In the genomic region with DNA sequence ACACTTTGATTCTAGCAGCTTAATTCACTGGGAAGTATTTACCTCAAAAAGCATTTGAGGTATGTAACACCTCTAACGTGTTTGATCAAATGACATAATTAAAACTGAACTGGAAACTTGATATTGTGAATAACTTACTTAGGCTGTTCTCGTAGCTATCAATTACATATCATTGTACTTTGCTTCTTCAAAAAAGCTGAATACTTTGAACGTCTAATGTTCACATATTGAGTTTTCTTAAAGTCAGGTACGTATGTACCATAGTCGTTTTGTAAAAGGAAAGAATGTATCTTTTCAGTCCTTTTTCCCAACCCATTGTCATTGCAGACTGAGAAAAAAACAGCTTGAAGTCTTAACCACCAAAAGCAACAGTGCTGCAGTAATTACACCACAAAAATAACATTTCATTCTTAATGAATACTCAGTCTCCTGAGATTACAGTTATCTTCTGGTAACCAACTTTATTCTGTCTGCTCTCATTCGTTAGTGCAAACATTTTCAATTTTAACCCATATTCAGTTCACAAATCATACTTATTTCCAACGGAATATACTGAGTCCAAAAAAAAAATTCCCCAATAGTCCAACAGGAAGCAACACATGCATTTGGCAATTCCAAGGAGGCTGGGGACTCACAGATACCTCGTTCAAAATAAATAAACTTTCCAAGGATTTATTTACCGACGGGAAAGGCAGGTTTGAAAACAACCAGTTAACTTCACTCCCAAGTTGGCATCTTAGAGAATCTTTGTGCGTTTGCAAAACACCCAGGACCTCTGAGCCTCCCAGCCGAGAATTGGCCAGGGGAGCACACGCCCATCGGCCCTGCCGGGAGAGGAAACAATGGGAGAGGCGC, we compare ENCODE assay signal across 1 cellular context.
TF ChIP-seq lines count a peak whose summit lies in the region.

No MANE protein-coding gene starts in this region.

TF ChIP-seq in GM23338, 12 proteins besides CTCF, POLR2A, EP300 and RAD21 (continued from another document):
- TF ChIP-seq, protein P1, sequence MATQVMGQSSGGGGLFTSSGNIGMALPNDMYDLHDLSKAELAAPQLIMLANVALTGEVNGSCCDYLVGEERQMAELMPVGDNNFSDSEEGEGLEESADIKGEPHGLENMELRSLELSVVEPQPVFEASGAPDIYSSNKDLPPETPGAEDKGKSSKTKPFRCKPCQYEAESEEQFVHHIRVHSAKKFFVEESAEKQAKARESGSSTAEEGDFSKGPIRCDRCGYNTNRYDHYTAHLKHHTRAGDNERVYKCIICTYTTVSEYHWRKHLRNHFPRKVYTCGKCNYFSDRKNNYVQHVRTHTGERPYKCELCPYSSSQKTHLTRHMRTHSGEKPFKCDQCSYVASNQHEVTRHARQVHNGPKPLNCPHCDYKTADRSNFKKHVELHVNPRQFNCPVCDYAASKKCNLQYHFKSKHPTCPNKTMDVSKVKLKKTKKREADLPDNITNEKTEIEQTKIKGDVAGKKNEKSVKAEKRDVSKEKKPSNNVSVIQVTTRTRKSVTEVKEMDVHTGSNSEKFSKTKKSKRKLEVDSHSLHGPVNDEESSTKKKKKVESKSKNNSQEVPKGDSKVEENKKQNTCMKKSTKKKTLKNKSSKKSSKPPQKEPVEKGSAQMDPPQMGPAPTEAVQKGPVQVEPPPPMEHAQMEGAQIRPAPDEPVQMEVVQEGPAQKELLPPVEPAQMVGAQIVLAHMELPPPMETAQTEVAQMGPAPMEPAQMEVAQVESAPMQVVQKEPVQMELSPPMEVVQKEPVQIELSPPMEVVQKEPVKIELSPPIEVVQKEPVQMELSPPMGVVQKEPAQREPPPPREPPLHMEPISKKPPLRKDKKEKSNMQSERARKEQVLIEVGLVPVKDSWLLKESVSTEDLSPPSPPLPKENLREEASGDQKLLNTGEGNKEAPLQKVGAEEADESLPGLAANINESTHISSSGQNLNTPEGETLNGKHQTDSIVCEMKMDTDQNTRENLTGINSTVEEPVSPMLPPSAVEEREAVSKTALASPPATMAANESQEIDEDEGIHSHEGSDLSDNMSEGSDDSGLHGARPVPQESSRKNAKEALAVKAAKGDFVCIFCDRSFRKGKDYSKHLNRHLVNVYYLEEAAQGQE (IDR thresholded peaks at IDR 0.05; ENCODE audit: unreplicated experiment): no peak
- TF ChIP-seq STAT1 (IDR thresholded peaks at IDR 0.05; ENCODE audit: unreplicated experiment): no peak
- TF ChIP-seq ZNF114 (CRISPR knock-in tag; IDR thresholded peaks at IDR 0.05): no peak
- TF ChIP-seq, protein P2, sequence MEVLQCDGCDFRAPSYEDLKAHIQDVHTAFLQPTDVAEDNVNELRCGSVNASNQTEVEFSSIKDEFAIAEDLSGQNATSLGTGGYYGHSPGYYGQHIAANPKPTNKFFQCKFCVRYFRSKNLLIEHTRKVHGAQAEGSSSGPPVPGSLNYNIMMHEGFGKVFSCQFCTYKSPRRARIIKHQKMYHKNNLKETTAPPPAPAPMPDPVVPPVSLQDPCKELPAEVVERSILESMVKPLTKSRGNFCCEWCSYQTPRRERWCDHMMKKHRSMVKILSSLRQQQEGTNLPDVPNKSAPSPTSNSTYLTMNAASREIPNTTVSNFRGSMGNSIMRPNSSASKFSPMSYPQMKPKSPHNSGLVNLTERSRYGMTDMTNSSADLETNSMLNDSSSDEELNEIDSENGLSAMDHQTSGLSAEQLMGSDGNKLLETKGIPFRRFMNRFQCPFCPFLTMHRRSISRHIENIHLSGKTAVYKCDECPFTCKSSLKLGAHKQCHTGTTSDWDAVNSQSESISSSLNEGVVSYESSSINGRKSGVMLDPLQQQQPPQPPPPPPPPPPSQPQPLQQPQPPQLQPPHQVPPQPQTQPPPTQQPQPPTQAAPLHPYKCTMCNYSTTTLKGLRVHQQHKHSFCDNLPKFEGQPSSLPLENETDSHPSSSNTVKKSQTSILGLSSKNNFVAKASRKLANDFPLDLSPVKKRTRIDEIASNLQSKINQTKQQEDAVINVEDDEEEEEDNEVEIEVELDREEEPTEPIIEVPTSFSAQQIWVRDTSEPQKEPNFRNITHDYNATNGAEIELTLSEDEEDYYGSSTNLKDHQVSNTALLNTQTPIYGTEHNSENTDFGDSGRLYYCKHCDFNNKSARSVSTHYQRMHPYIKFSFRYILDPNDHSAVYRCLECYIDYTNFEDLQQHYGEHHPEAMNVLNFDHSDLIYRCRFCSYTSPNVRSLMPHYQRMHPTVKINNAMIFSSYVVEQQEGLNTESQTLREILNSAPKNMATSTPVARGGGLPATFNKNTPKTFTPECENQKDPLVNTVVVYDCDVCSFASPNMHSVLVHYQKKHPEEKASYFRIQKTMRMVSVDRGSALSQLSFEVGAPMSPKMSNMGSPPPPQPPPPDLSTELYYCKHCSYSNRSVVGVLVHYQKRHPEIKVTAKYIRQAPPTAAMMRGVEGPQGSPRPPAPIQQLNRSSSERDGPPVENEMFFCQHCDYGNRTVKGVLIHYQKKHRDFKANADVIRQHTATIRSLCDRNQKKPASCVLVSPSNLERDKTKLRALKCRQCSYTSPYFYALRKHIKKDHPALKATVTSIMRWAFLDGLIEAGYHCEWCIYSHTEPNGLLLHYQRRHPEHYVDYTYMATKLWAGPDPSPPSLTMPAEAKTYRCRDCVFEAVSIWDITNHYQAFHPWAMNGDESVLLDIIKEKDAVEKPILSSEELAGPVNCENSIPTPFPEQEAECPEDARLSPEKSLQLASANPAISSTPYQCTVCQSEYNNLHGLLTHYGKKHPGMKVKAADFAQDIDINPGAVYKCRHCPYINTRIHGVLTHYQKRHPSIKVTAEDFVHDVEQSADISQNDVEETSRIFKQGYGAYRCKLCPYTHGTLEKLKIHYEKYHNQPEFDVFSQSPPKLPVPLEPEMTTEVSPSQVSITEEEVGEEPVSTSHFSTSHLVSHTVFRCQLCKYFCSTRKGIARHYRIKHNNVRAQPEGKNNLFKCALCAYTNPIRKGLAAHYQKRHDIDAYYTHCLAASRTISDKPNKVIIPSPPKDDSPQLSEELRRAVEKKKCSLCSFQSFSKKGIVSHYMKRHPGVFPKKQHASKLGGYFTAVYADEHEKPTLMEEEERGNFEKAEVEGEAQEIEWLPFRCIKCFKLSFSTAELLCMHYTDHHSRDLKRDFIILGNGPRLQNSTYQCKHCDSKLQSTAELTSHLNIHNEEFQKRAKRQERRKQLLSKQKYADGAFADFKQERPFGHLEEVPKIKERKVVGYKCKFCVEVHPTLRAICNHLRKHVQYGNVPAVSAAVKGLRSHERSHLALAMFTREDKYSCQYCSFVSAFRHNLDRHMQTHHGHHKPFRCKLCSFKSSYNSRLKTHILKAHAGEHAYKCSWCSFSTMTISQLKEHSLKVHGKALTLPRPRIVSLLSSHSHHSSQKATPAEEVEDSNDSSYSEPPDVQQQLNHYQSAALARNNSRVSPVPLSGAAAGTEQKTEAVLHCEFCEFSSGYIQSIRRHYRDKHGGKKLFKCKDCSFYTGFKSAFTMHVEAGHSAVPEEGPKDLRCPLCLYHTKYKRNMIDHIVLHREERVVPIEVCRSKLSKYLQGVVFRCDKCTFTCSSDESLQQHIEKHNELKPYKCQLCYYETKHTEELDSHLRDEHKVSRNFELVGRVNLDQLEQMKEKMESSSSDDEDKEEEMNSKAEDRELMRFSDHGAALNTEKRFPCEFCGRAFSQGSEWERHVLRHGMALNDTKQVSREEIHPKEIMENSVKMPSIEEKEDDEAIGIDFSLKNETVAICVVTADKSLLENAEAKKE (CRISPR knock-in tag; IDR thresholded peaks at IDR 0.05): no peak
TF ChIP-seq in GM23338: peak in this region for 0.
